8 cellular contexts compared by ENCODE assay signal in genomic region chr6:31114970-31115849, GRCh38. TPM values are rescaled to one million over a fixed set of nuclear protein-coding genes. Genes with fewer than 3 reads are reported as not detected.
A peak's percentile ranks its signal among the peaks of the same experiment; 100 is the strongest.
DNase-seq lines count a peak whose midpoint lies in the region; ATAC-seq and TF ChIP-seq lines count a peak whose summit lies in the region.

No MANE protein-coding gene starts in this region.

- intact Hi-C loops in natural killer cell (cut with micrococcal nuclease) = no loop called here

- no peak overlapping the region for H3K27ac Mint-ChIP-seq in WTC11
- H3K27ac Mint-ChIP-seq in stimulated activated naive B cell treated with anti-CD40 and anti-IgM and Interleukin-4, amounts not matched to agents 10 μg/mL and 1 μg/mL and 100 μg/mL, for 72 hours = peak overlapping the region; percentile 1
- no peak overlapping the region for H3K27ac Mint-ChIP-seq in natural killer cell
- H3K27ac Mint-ChIP-seq in activated CD4-positive, alpha-beta T cell treated with anti-CD3 and anti-CD28 coated beads, Interleukin-2, amount 10 ng/mL, durations not matched to agents 7 days and 5 days = no peak overlapping the region

- POLR2A ChIA-PET in WTC11 (lab: Charles Lee) = interaction anchor here (0.8 to 1.3 kb wide), 2 partner anchors 28 to 82 kb away, joined by 3 read pairs; no protein-coding TSS in a partner anchor
- POLR2A ChIA-PET in GM10248 (lab: Yijun Ruan, JAX) = no interaction called here
- POLR2A ChIA-PET in activated CD4-positive, alpha-beta T cell treated with anti-CD3 and anti-CD28 coated beads, Interleukin-2, amount 10 ng/mL, durations not matched to agents 7 days and 5 days (lab: Charles Lee) = no interaction called here

- peak; percentile 82 for DNase-seq in H4 (ENCODE audit: low spot score)
- no peak for DNase-seq in WTC11 (ENCODE audit: low spot score)
- peak; percentile 49 for DNase-seq in hepatic stellate cell (ENCODE audit: low spot score)
- DNase-seq in stimulated activated naive B cell treated with anti-CD40 and anti-IgM and Interleukin-4, amounts not matched to agents 10 μg/mL and 1 μg/mL and 100 μg/mL, for 72 hours = no peak
- no peak for DNase-seq in natural killer cell
- no peak for DNase-seq in GM10248 (ENCODE audit: extremely low spot score)
- no peak for DNase-seq in activated CD4-positive, alpha-beta T cell treated with anti-CD3 and anti-CD28 coated beads, Interleukin-2, amount 10 ng/mL, durations not matched to agents 7 days and 5 days

- peaks cover 22% of the 10 kb centered on the region for H3K27me3 Mint-ChIP-seq in WTC11 (ENCODE audit: low read depth)
- peaks cover 28 to 35% of the 10 kb centered on the region in 2 donors for H3K27me3 Mint-ChIP-seq in stimulated activated naive B cell treated with anti-CD40 and anti-IgM and Interleukin-4, amounts not matched to agents 10 μg/mL and 1 μg/mL and 100 μg/mL, for 72 hours
- peaks cover 26 to 36% of the 10 kb centered on the region in 2 donors for H3K27me3 Mint-ChIP-seq in natural killer cell (ENCODE audit: low read depth in 2 of 2)
- H3K27me3 Mint-ChIP-seq in activated CD4-positive, alpha-beta T cell treated with anti-CD3 and anti-CD28 coated beads, Interleukin-2, amount 10 ng/mL, durations not matched to agents 7 days and 5 days = peaks cover 11% of the 10 kb centered on the region

- no peak overlapping the region for H3K4me3 Mint-ChIP-seq in WTC11
- H3K4me3 Mint-ChIP-seq in stimulated activated naive B cell treated with anti-CD40 and anti-IgM and Interleukin-4, amounts not matched to agents 10 μg/mL and 1 μg/mL and 100 μg/mL, for 72 hours = no peak overlapping the region
- no peak overlapping the region for H3K4me3 Mint-ChIP-seq in natural killer cell
- H3K4me3 Mint-ChIP-seq in activated CD4-positive, alpha-beta T cell treated with anti-CD3 and anti-CD28 coated beads, Interleukin-2, amount 10 ng/mL, durations not matched to agents 7 days and 5 days = no peak overlapping the region

- peaks cover 30% of the 10 kb centered on the region for H3K4me1 Mint-ChIP-seq in WTC11
- H3K4me1 Mint-ChIP-seq in stimulated activated naive B cell treated with anti-CD40 and anti-IgM and Interleukin-4, amounts not matched to agents 10 μg/mL and 1 μg/mL and 100 μg/mL, for 72 hours = peaks cover 7 to 17% of the 10 kb centered on the region in 2 donors
- H3K4me1 Mint-ChIP-seq in natural killer cell = no peaks in the 10 kb centered on the region
- no peaks in the 10 kb centered on the region for H3K4me1 Mint-ChIP-seq in activated CD4-positive, alpha-beta T cell treated with anti-CD3 and anti-CD28 coated beads, Interleukin-2, amount 10 ng/mL, durations not matched to agents 7 days and 5 days

- CTCF ChIA-PET in WTC11 (lab: Charles Lee) (interaction anchor here (0.6 to 11.0 kb wide), 23 partner anchors 10 to 436 kb away, joined by 3 to 90 read pairs (median 3); partner anchors contain the start of genes PSORS1C2 and VARS2), GM10248 (lab: Yijun Ruan, JAX) (interaction anchor here (0.9 to 6.7 kb wide), 5 partner anchors 12 to 210 kb away, joined by 3 to 72 read pairs (median 9); no protein-coding TSS in a partner anchor)
- CTCF ChIA-PET in activated CD4-positive, alpha-beta T cell treated with anti-CD3 and anti-CD28 coated beads, Interleukin-2, amount 10 ng/mL, durations not matched to agents 7 days and 5 days (lab: Charles Lee) = interaction anchor here (1.5 kb wide), 1 partner anchor 26 kb away, joined by 5 read pairs; no protein-coding TSS in a partner anchor

- H3K36me3 Mint-ChIP-seq in WTC11 = no peaks in the 10 kb centered on the region
- no peaks in the 10 kb centered on the region for H3K36me3 Mint-ChIP-seq in stimulated activated naive B cell treated with anti-CD40 and anti-IgM and Interleukin-4, amounts not matched to agents 10 μg/mL and 1 μg/mL and 100 μg/mL, for 72 hours
- H3K36me3 Mint-ChIP-seq in natural killer cell = no peaks in the 10 kb centered on the region
- no peaks in the 10 kb centered on the region for H3K36me3 Mint-ChIP-seq in activated CD4-positive, alpha-beta T cell treated with anti-CD3 and anti-CD28 coated beads, Interleukin-2, amount 10 ng/mL, durations not matched to agents 7 days and 5 days (ENCODE audit: low read depth)

- TF ChIP-seq CTCF in WTC11 (IDR thresholded peaks at IDR 0.05) (no peak), natural killer cell (IDR thresholded peaks at IDR 0.05) (no peak), GM10248 (IDR thresholded peaks at IDR 0.05; ENCODE audit: control extremely low read depth, extremely low read depth, low read depth, missing control alignments) (no peak)

- H3K9me3 Mint-ChIP-seq in WTC11 (no peaks in the 10 kb centered on the region), natural killer cell (no peaks in the 10 kb centered on the region)
- H3K9me3 Mint-ChIP-seq in stimulated activated naive B cell treated with anti-CD40 and anti-IgM and Interleukin-4, amounts not matched to agents 10 μg/mL and 1 μg/mL and 100 μg/mL, for 72 hours = no peaks in the 10 kb centered on the region
- H3K9me3 Mint-ChIP-seq in activated CD4-positive, alpha-beta T cell treated with anti-CD3 and anti-CD28 coated beads, Interleukin-2, amount 10 ng/mL, durations not matched to agents 7 days and 5 days = no peaks in the 10 kb centered on the region

- ATAC-seq in WTC11 = peak; percentile 70
- ATAC-seq in stimulated activated naive B cell treated with anti-CD40 and anti-IgM and Interleukin-4, amounts not matched to agents 10 μg/mL and 1 μg/mL and 100 μg/mL, for 72 hours (replicated peaks) = peak; percentile 54 to 72
- ATAC-seq in natural killer cell = no peak
- no peak for ATAC-seq in GM18511 (IDR thresholded peaks at IDR 0.05; ENCODE audit: unreplicated experiment)

TF ChIP-seq in WTC11, 78 proteins besides CTCF, POLR2A, EP300 and RAD21 (continues in another document):
- no peak for TF ChIP-seq ATF3 (CRISPR knock-in tag; conservative IDR thresholded peaks at IDR 0.05)
- TF ChIP-seq SOX15 (CRISPR knock-in tag; IDR thresholded peaks at IDR 0.05) = no peak
- no peak for TF ChIP-seq MXD4 (CRISPR knock-in tag; IDR thresholded peaks at IDR 0.05; ENCODE audit: borderline replicate concordance)
- TF ChIP-seq NFATC4 (CRISPR knock-in tag; IDR thresholded peaks at IDR 0.05) = no peak
- TF ChIP-seq ETV6 (CRISPR knock-in tag; IDR thresholded peaks at IDR 0.05) = no peak
- no peak for TF ChIP-seq E2F5 (CRISPR knock-in tag; IDR thresholded peaks at IDR 0.05)
- TF ChIP-seq TEAD4 (CRISPR knock-in tag; IDR thresholded peaks at IDR 0.05) = no peak
- TF ChIP-seq NR2C2 (CRISPR knock-in tag; IDR thresholded peaks at IDR 0.05) = no peak
- no peak for TF ChIP-seq RELA (CRISPR knock-in tag; IDR thresholded peaks at IDR 0.05; ENCODE audit: borderline replicate concordance)

RNA-seq across cellular contexts. Expression of gene PSORS1C1, which starts 0.6 kb away (rescaled TPM):
- 0.06 and 0.35 TPM in 2 replicates for total RNA-seq in H4 (2014; rRNA removed; shearing (Covaris generic))
- total RNA-seq in WTC11 (2021) (0.11 to 0.66 TPM (median 0.34 TPM) in 3 replicates), natural killer cell (not detected)
- under 1 TPM in 1 of 2 experiments, not detected in 1; 0.57 TPM for total RNA-seq in activated CD4-positive, alpha-beta T cell treated with anti-CD3 and anti-CD28 coated beads, Interleukin-2, amount 10 ng/mL, durations not matched to agents 7 days and 5 days

RNA-seq across cellular contexts. Expression of gene C6orf15, which starts 2.8 kb away (rescaled TPM):
- not detected in 2 replicates for total RNA-seq in H4 (2014; rRNA removed; shearing (Covaris generic))
- not detected in 3 replicates for total RNA-seq in WTC11 (2021)
- not detected for total RNA-seq in natural killer cell
- not detected for total RNA-seq in activated CD4-positive, alpha-beta T cell treated with anti-CD3 and anti-CD28 coated beads, Interleukin-2, amount 10 ng/mL, durations not matched to agents 7 days and 5 days

RNA-seq across cellular contexts. Expression of gene CDSN, which starts 5.0 kb away (rescaled TPM):
- not detected in 2 replicates for total RNA-seq in H4 (2014; rRNA removed; shearing (Covaris generic))
- total RNA-seq in WTC11 (2021) = not detected in 3 replicates
- total RNA-seq in natural killer cell = not detected
- not detected for total RNA-seq in activated CD4-positive, alpha-beta T cell treated with anti-CD3 and anti-CD28 coated beads, Interleukin-2, amount 10 ng/mL, durations not matched to agents 7 days and 5 days

RNA-seq across cellular contexts. Expression of gene PSORS1C2, which starts 23.7 kb away (rescaled TPM):
- total RNA-seq in H4 (2014; rRNA removed; shearing (Covaris generic)) = not detected in 2 replicates
- total RNA-seq in WTC11 (2021) = 0.55 to 0.85 TPM (median 0.78 TPM) in 3 replicates
- not detected for total RNA-seq in natural killer cell
- not detected for total RNA-seq in activated CD4-positive, alpha-beta T cell treated with anti-CD3 and anti-CD28 coated beads, Interleukin-2, amount 10 ng/mL, durations not matched to agents 7 days and 5 days

RNA-seq across cellular contexts. Expression of gene CCHCR1, which starts 42.4 kb away (rescaled TPM):
- total RNA-seq in H4 (2014; rRNA removed; shearing (Covaris generic)) = 12.6 and 12.7 TPM in 2 replicates
- total RNA-seq in WTC11 (2021) (58.7 to 62.6 TPM (median 61.4 TPM) in 3 replicates), natural killer cell (10 to 100 TPM; 13.0 to 20.7 (median 16.9) TPM)
- total RNA-seq in activated CD4-positive, alpha-beta T cell treated with anti-CD3 and anti-CD28 coated beads, Interleukin-2, amount 10 ng/mL, durations not matched to agents 7 days and 5 days = 10 to 100 TPM; 43.4 to 44.7 TPM

Comparison
In these comparisons a context has a peak if more than half of its experiments do, and no peak if none do; other contexts are left out.
1. DNase-seq: peak in H4 (single experiment) and hepatic stellate cell (single experiment); none in WTC11 (single experiment), stimulated activated naive B cell treated with anti-CD40 and anti-IgM and Interleukin-4, amounts not matched to agents 10 μg/mL and 1 μg/mL and 100 μg/mL, for 72 hours (single experiment), natural killer cell (single experiment), GM10248 (single experiment) and activated CD4-positive, alpha-beta T cell treated with anti-CD3 and anti-CD28 coated beads, Interleukin-2, amount 10 ng/mL, durations not matched to agents 7 days and 5 days (single experiment).
2. ATAC-seq: peak in WTC11 (single experiment) and stimulated activated naive B cell treated with anti-CD40 and anti-IgM and Interleukin-4, amounts not matched to agents 10 μg/mL and 1 μg/mL and 100 μg/mL, for 72 hours (2 of 2); none in natural killer cell (0 of 3) and GM18511 (single experiment).